In the genomic region with DNA sequence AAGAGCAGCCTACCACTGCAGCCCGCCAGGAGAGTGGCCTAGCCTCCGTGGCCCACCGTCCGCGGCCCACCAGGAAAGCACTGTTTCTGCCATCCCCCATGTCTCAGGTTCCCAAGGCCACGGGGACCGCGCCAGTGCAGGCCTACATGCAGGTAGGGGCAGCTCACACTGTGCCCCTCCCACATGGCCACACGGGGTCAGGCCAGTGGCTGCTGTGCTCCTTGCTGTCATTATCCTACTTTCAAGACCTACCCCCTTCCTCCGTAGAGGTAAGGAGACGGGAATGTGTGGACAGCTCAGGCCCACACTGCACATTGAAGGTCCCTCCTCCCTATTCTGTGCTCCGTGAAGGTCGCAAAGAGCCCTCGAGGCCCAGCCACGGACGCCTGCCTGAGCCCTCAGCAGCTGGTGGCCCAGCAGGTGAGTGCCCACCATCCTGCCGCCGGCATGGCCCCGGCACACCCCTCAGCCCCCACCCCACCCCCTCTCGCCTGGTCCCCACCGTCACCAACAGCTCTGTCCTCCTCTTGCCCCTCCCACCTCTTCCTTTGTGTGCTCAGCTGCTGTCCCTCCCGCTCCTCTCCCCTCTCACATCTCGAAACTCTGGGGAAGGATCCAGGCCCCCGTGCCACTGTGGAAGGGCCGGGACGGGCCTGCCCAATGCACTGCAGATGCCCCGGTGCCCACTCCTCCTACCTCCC, we compare ENCODE assay signal across 15 cellular contexts. TPM values are rescaled to one million over a fixed set of nuclear protein-coding genes. Genes with fewer than 3 reads are reported as not detected.
DNase-seq lines count a peak whose midpoint lies in the region; ATAC-seq and TF ChIP-seq lines count a peak whose summit lies in the region.
"Had no signal": no experiment of that assay in that cellular context is flagged by ENCODE, and none has a peak within 500 bp of the region (broad histone marks: within the 10 kb centered on the region; RNA-seq: fewer than 3 reads in every experiment).

No MANE protein-coding gene starts in this region.

- H3K9me3 Mint-ChIP-seq in activated T-helper 1 cell treated with anti-CD3 and anti-CD28 coated beads, Interleukin-12 subunit alpha, Interleukin-12 subunit beta, Interleukin-2, Interleukin-4 antibody, amounts not matched to agents 30 ng/mL and 10 ng/mL and 1 ng/mL, durations not matched to agents 14 hours and 24 hours and 36 hours: no peaks in the 10 kb centered on the region
- H3K9me3 Mint-ChIP-seq: activated naive CD4-positive, alpha-beta T cell treated with anti-CD3 and anti-CD28 coated beads, Interleukin-2, amount 50 U/mL, for 24 hours; natural killer cell; T-helper 1 cell treated with Interleukin-12 subunit alpha and Interleukin-12 subunit beta and Interleukin-4 antibody, amounts not matched to agents 30 μg/mL and 1 μg/mL, for 36 hours had no signal

- DNase-seq in cardiac muscle cell (ENCODE audit: low read depth in 1 of 2, low spot score in 1 of 2) (no peak), right atrium auricular region (ENCODE audit: low spot score) (no peak), NCI-H69 (lab: John Stamatoyannopoulos, UW) (peak; percentile 80), iPS-NIHi11 (ENCODE audit: low spot score) (peak; percentile 61)
- no peak for DNase-seq in activated T-helper 1 cell treated with anti-CD3 and anti-CD28 coated beads, Interleukin-12 subunit alpha, Interleukin-12 subunit beta, Interleukin-2, Interleukin-4 antibody, amounts not matched to agents 30 ng/mL and 10 ng/mL and 1 ng/mL, durations not matched to agents 14 hours and 24 hours and 36 hours (ENCODE audit: low spot score)
- DNase-seq: activated CD4-positive, alpha-beta memory T cell treated with anti-CD3 and anti-CD28 coated beads for 36 hours; natural killer cell; upper lobe of left lung had no signal

- H3K4me1 ChIP-seq in cardiac muscle cell (ENCODE audit: low read depth): no peaks in the 10 kb centered on the region
- no peaks in the 10 kb centered on the region for H3K4me1 ChIP-seq in right atrium auricular region
- H3K4me1 ChIP-seq: upper lobe of left lung had no signal

- H3K4me1 Mint-ChIP-seq in activated T-helper 1 cell treated with anti-CD3 and anti-CD28 coated beads, Interleukin-12 subunit alpha, Interleukin-12 subunit beta, Interleukin-2, Interleukin-4 antibody, amounts not matched to agents 30 ng/mL and 10 ng/mL and 1 ng/mL, durations not matched to agents 14 hours and 24 hours and 36 hours (ENCODE audit: low read depth): no peaks in the 10 kb centered on the region
- H3K4me1 Mint-ChIP-seq: activated naive CD4-positive, alpha-beta T cell treated with anti-CD3 and anti-CD28 coated beads, Interleukin-2, amount 50 U/mL, for 24 hours had no signal

- H3K4me3 Mint-ChIP-seq in activated T-helper 1 cell treated with anti-CD3 and anti-CD28 coated beads, Interleukin-12 subunit alpha, Interleukin-12 subunit beta, Interleukin-2, Interleukin-4 antibody, amounts not matched to agents 30 ng/mL and 10 ng/mL and 1 ng/mL, durations not matched to agents 14 hours and 24 hours and 36 hours: no peak overlapping the region
- H3K4me3 Mint-ChIP-seq: activated CD4-positive, alpha-beta memory T cell treated with anti-CD3 and anti-CD28 coated beads for 36 hours; activated naive CD4-positive, alpha-beta T cell treated with anti-CD3 and anti-CD28 coated beads, Interleukin-2, amount 50 U/mL, for 24 hours; IgD-negative memory B cell; natural killer cell; T-helper 1 cell treated with Interleukin-12 subunit alpha and Interleukin-12 subunit beta and Interleukin-4 antibody, amounts not matched to agents 30 μg/mL and 1 μg/mL, for 36 hours had no signal

- intact Hi-C loops in activated T-helper 1 cell treated with anti-CD3 and anti-CD28 coated beads, Interleukin-12 subunit alpha, Interleukin-12 subunit beta, Interleukin-2, Interleukin-4 antibody, amounts not matched to agents 30 ng/mL and 10 ng/mL and 1 ng/mL, durations not matched to agents 14 hours and 24 hours and 36 hours (cut with micrococcal nuclease): no loop called here

- no peaks in the 10 kb centered on the region for H3K36me3 ChIP-seq in cardiac muscle cell
- H3K36me3 ChIP-seq in right atrium auricular region: peaks cover 6% of the 10 kb centered on the region

- no peak overlapping the region for H3K4me3 ChIP-seq in cardiac muscle cell
- H3K4me3 ChIP-seq in right atrium auricular region: no peak overlapping the region
- H3K4me3 ChIP-seq: smooth muscle cell, upper lobe of left lung had no signal

- no peaks in the 10 kb centered on the region for H3K27me3 Mint-ChIP-seq in activated T-helper 1 cell treated with anti-CD3 and anti-CD28 coated beads, Interleukin-12 subunit alpha, Interleukin-12 subunit beta, Interleukin-2, Interleukin-4 antibody, amounts not matched to agents 30 ng/mL and 10 ng/mL and 1 ng/mL, durations not matched to agents 14 hours and 24 hours and 36 hours (ENCODE audit: insufficient read depth)
- H3K27me3 Mint-ChIP-seq: activated CD4-positive, alpha-beta memory T cell treated with anti-CD3 and anti-CD28 coated beads for 36 hours; activated naive CD4-positive, alpha-beta T cell treated with anti-CD3 and anti-CD28 coated beads, Interleukin-2, amount 50 U/mL, for 24 hours; IgD-negative memory B cell had no signal

- no peak for TF ChIP-seq CTCF in cardiac muscle cell (IDR thresholded peaks at IDR 0.05; ENCODE audit: low read depth, low read length)
- TF ChIP-seq CTCF in right atrium auricular region (IDR thresholded peaks at IDR 0.05): no peak

- ATAC-seq in GM19455 (IDR thresholded peaks at IDR 0.05; ENCODE audit: unreplicated experiment): no peak
- ATAC-seq in GM18870 (IDR thresholded peaks at IDR 0.05; ENCODE audit: unreplicated experiment): no peak
- ATAC-seq in GM18498 (IDR thresholded peaks at IDR 0.05; ENCODE audit: unreplicated experiment): no peak
- ATAC-seq: natural killer cell had no signal

- H3K27me3 ChIP-seq in cardiac muscle cell (no peaks in the 10 kb centered on the region), right atrium auricular region (no peaks in the 10 kb centered on the region)
- H3K27me3 ChIP-seq: upper lobe of left lung had no signal

- no peak overlapping the region for H3K27ac Mint-ChIP-seq in activated T-helper 1 cell treated with anti-CD3 and anti-CD28 coated beads, Interleukin-12 subunit alpha, Interleukin-12 subunit beta, Interleukin-2, Interleukin-4 antibody, amounts not matched to agents 30 ng/mL and 10 ng/mL and 1 ng/mL, durations not matched to agents 14 hours and 24 hours and 36 hours
- H3K27ac Mint-ChIP-seq: activated CD4-positive, alpha-beta memory T cell treated with anti-CD3 and anti-CD28 coated beads for 36 hours; activated naive CD4-positive, alpha-beta T cell treated with anti-CD3 and anti-CD28 coated beads, Interleukin-2, amount 50 U/mL, for 24 hours; IgD-negative memory B cell; natural killer cell; T-helper 1 cell treated with Interleukin-12 subunit alpha and Interleukin-12 subunit beta and Interleukin-4 antibody, amounts not matched to agents 30 μg/mL and 1 μg/mL, for 36 hours had no signal

- peaks cover 10% of the 10 kb centered on the region for H3K36me3 Mint-ChIP-seq in activated T-helper 1 cell treated with anti-CD3 and anti-CD28 coated beads, Interleukin-12 subunit alpha, Interleukin-12 subunit beta, Interleukin-2, Interleukin-4 antibody, amounts not matched to agents 30 ng/mL and 10 ng/mL and 1 ng/mL, durations not matched to agents 14 hours and 24 hours and 36 hours (ENCODE audit: low read depth)
- H3K36me3 Mint-ChIP-seq: IgD-negative memory B cell, natural killer cell had no signal

- H3K27ac ChIP-seq in cardiac muscle cell: peak overlapping the region; percentile 39
- H3K27ac ChIP-seq in right atrium auricular region: no peak overlapping the region
- H3K27ac ChIP-seq: upper lobe of left lung had no signal

- H3K9me3 ChIP-seq in cardiac muscle cell (ENCODE audit: low read depth) (no peaks in the 10 kb centered on the region), right atrium auricular region (no peaks in the 10 kb centered on the region)
- H3K9me3 ChIP-seq: upper lobe of left lung had no signal

RNA-seq across cellular contexts. Expression of gene DDX51, which starts 10.0 kb away (rescaled TPM):
- 15.6 and 16.0 TPM in 2 replicates for total RNA-seq in cardiac muscle cell
- polyA plus RNA-seq in cardiac muscle cell: 22.9 and 29.6 TPM in 2 replicates
- 1 to 10 TPM; 6.6 to 8.0 TPM for total RNA-seq in right atrium auricular region
- 48.8 and 55.0 TPM in 2 replicates for total RNA-seq in activated T-helper 1 cell treated with anti-CD3 and anti-CD28 coated beads, Interleukin-12 subunit alpha, Interleukin-12 subunit beta, Interleukin-2, Interleukin-4 antibody, amounts not matched to agents 30 ng/mL and 10 ng/mL and 1 ng/mL, durations not matched to agents 14 hours and 24 hours and 36 hours

RNA-seq across cellular contexts. Expression of gene NOC4L, which starts 10.2 kb away (rescaled TPM):
- total RNA-seq in cardiac muscle cell (17.1 and 20.5 TPM in 2 replicates), right atrium auricular region (1 to 10 TPM; 6.9 to 9.9 TPM)
- 33.1 TPM in 2 replicates for polyA plus RNA-seq in cardiac muscle cell
- 49.5 and 51.3 TPM in 2 replicates for total RNA-seq in activated T-helper 1 cell treated with anti-CD3 and anti-CD28 coated beads, Interleukin-12 subunit alpha, Interleukin-12 subunit beta, Interleukin-2, Interleukin-4 antibody, amounts not matched to agents 30 ng/mL and 10 ng/mL and 1 ng/mL, durations not matched to agents 14 hours and 24 hours and 36 hours

Comparison
In these comparisons a context has a peak if more than half of its experiments do, and no peak if none do; other contexts are left out.
1. DNase-seq: peak in NCI-H69 (single experiment) and iPS-NIHi11 (single experiment); none in cardiac muscle cell (0 of 2), right atrium auricular region (single experiment) and activated T-helper 1 cell treated with anti-CD3 and anti-CD28 coated beads, Interleukin-12 subunit alpha, Interleukin-12 subunit beta, Interleukin-2, Interleukin-4 antibody, amounts not matched to agents 30 ng/mL and 10 ng/mL and 1 ng/mL, durations not matched to agents 14 hours and 24 hours and 36 hours (single experiment).